In the genomic region with DNA sequence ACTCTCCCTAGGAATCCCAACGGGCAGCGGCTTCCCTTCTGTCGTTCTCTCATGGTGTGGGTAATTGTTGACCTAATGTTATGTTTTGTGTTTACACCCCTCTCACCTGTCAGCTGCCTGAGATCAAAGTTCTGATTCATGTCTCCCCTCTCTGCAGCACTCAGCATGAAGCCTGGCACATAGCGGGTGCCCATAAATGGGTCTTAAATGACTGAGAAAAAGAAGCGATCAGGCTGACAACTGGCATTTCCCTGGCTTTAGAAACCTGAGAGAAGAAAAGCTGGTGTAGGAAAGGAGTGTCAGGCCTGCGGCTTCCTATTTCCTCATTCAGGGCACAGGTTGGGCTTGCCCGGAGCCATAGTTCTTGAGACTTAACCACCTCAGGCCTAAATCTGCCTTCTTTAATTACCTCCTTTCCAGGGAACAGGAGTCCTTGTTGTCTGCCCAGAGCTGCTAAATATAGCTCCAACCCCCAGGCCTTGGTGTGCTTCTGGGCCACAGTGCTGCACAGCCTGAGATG, we compare ENCODE assay signal across 8 cellular contexts. TPM values are rescaled to one million over a fixed set of nuclear protein-coding genes. Genes with fewer than 3 reads are reported as not detected.
A peak's percentile ranks its signal among the peaks of the same experiment; 100 is the strongest.
DNase-seq lines count a peak whose midpoint lies in the region; ATAC-seq and TF ChIP-seq lines count a peak whose summit lies in the region.

No MANE protein-coding gene starts in this region.

- no peak overlapping the region for H3K27ac ChIP-seq in IMR-90 (ENCODE audit: insufficient read depth, low read length)
- H3K27ac ChIP-seq in cardiac muscle cell: peak overlapping the region; percentile 91
- peak overlapping the region; percentile 76 to 99 (median 92) for H3K27ac ChIP-seq in sigmoid colon

- H3K4me1 ChIP-seq in IMR-90 (ENCODE audit: control insufficient read depth, insufficient read depth, low read length): peaks cover 10% of the 10 kb centered on the region
- H3K4me1 ChIP-seq in cardiac muscle cell (ENCODE audit: low read depth): peaks cover 24% of the 10 kb centered on the region
- H3K4me1 ChIP-seq in sigmoid colon: peaks cover 0 to 95% (median 84%) of the 10 kb centered on the region in 4 donors

- H3K4me3 ChIP-seq in IMR-90 (ENCODE audit: insufficient read depth, low read depth, low read length) (no peak overlapping the region), cardiac muscle cell (no peak overlapping the region), sigmoid colon (no peak overlapping the region)

- ATAC-seq in IMR-90 (ENCODE audit: low read depth): peak; percentile 60; the same call in 1 of the 2 replicates
- ATAC-seq in GM19397 (IDR thresholded peaks at IDR 0.05; ENCODE audit: unreplicated experiment): no peak
- ATAC-seq in HG03280 (IDR thresholded peaks at IDR 0.05; ENCODE audit: unreplicated experiment): no peak

- H2AFZ ChIP-seq in IMR-90 (replicated peaks; ENCODE audit: low read length, poor library complexity): no peak overlapping the region

- H3K56ac ChIP-seq in IMR-90 (ENCODE audit: extremely low read depth, insufficient read depth, low read length): no peak overlapping the region

- 73% methylated on average over 2 of the region's 7 CpGs; no CpG with 5 or more reads in 1 of the 2 experiments for WGBS in IMR-90 (ENCODE audit: extremely low coverage in 2 of 2, insufficient read length in 1 of 2), 2 experiments
- 15 to 39% methylated on average over 7 of the region's 7 CpGs for WGBS in sigmoid colon, 2 donors

- H3K23ac ChIP-seq in IMR-90 (ENCODE audit: low read depth, low read length): no peak overlapping the region

- no peak overlapping the region; the same call in 1 of the 2 replicates for H2AK5ac ChIP-seq in IMR-90 (ENCODE audit: low read depth, low read length)

- H3K18ac ChIP-seq in IMR-90 (ENCODE audit: low read depth, low read length): no peak overlapping the region

- no peak for TF ChIP-seq EP300 in sigmoid colon (IDR thresholded peaks at IDR 0.05)

- no peak overlapping the region for H2BK5ac ChIP-seq in IMR-90 (ENCODE audit: low read depth, low read length, poor library complexity, severe bottlenecking)

- TF ChIP-seq CTCF in IMR-90 (conservative IDR thresholded peaks at IDR 0.05; ENCODE audit: low read depth, low read length) (no peak), cardiac muscle cell (IDR thresholded peaks at IDR 0.05; ENCODE audit: low read depth, low read length) (no peak), sigmoid colon (IDR thresholded peaks at IDR 0.05) (no peak)

- TF ChIP-seq RAD21 in IMR-90 (IDR thresholded peaks at IDR 0.05; ENCODE audit: low read length): no peak

- no peak overlapping the region for H2BK15ac ChIP-seq in IMR-90 (ENCODE audit: low read depth, low read length)

- DNase-seq in IMR-90 (no peak), SHP77 (lab: John Stamatoyannopoulos, UW) (peak; percentile 15 to 39), cardiac muscle cell (ENCODE audit: low read depth in 1 of 2, low spot score in 1 of 2) (peak in 1 of 2 donors; percentile 64), sigmoid colon (no peak), mesenteric fat pad (ENCODE audit: low spot score) (no peak), SIG-M5 treated with dmso at 0.1 percent for 504 hours (lab: John Stamatoyannopoulos, UW; ENCODE audit: unreplicated experiment) (no peak)

- no peaks in the 10 kb centered on the region for H3K9me3 ChIP-seq in IMR-90 (ENCODE audit: control insufficient read depth, insufficient read depth, low read length)
- no peaks in the 10 kb centered on the region for H3K9me3 ChIP-seq in cardiac muscle cell (ENCODE audit: low read depth)
- no peaks in the 10 kb centered on the region for H3K9me3 ChIP-seq in sigmoid colon

- 0 out of 2 replicates have a peak overlapping the region, but pooled peaks have one; percentile 15 for H3K4ac ChIP-seq in IMR-90 (ENCODE audit: low read depth, low read length)

- no TSS peak for BruUV-seq in IMR-90 (replicated peaks; lab: Mats Ljungman, UMichigan)

- CTCF ChIA-PET in IMR-90 (lab: Yijun Ruan, JAX): interaction anchor here (0.6 kb wide), 1 partner anchor 9 kb away, joined by 3 read pairs; no protein-coding TSS in a partner anchor

- peaks cover 58 to 84% of the 10 kb centered on the region in 2 experiments for H3K79me1 ChIP-seq in IMR-90 (ENCODE audit: low read depth in 1 of 2, low read length in 2 of 2)

- H2BK120ac ChIP-seq in IMR-90 (ENCODE audit: low read depth, low read length): no peak overlapping the region

- H4K8ac ChIP-seq in IMR-90 (ENCODE audit: low read depth in 2 of 2, low read length in 2 of 2): no peak overlapping the region

- in situ Hi-C loops in IMR-90 (cut with MboI; ENCODE audit: low sequenced_read_pairs): no loop called here

- H3K14ac ChIP-seq in IMR-90 (replicated peaks; ENCODE audit: low read depth, low read length): 0 out of 2 replicates have a peak overlapping the region, but pooled peaks have one; percentile 26

- H2BK20ac ChIP-seq in IMR-90 (ENCODE audit: low read depth, low read length): no peak overlapping the region

- H3K27me3 ChIP-seq in IMR-90 (ENCODE audit: control insufficient read depth, insufficient read depth, low read length): no peaks in the 10 kb centered on the region
- no peaks in the 10 kb centered on the region for H3K27me3 ChIP-seq in cardiac muscle cell
- no peaks in the 10 kb centered on the region for H3K27me3 ChIP-seq in sigmoid colon

- H3K9ac ChIP-seq in IMR-90 (ENCODE audit: low read depth, low read length): no peak overlapping the region

- intact Hi-C loops in IMR-90 (cut with micrococcal nuclease) (no loop called here), sigmoid colon (cut with DNase I) (no loop called here)

- no peak overlapping the region for H3K4me2 ChIP-seq in IMR-90 (ENCODE audit: low read depth, low read length)

- no peak overlapping the region for H4K91ac ChIP-seq in IMR-90 (ENCODE audit: insufficient read depth, low read depth, low read length)

- no peak for TF ChIP-seq POLR2A in IMR-90 (IDR thresholded peaks at IDR 0.05; ENCODE audit: low read depth, low read length)
- TF ChIP-seq POLR2A in sigmoid colon (IDR thresholded peaks at IDR 0.05): no peak

- dilution Hi-C loops in IMR-90 (cut with HindIII; ENCODE audit: low sequenced_read_pairs, unreplicated experiment): no loop called here

- H3K36me3 ChIP-seq in IMR-90 (ENCODE audit: control insufficient read depth, insufficient read depth, low read length): peaks cover 5% of the 10 kb centered on the region
- no peaks in the 10 kb centered on the region for H3K36me3 ChIP-seq in cardiac muscle cell
- no peaks in the 10 kb centered on the region for H3K36me3 ChIP-seq in sigmoid colon

- H3K9me1 ChIP-seq in IMR-90 (ENCODE audit: insufficient read depth, low read length): peaks cover 28% of the 10 kb centered on the region

- POLR2A ChIA-PET in IMR-90 (lab: Charles Lee; ENCODE audit: unreplicated experiment): no interaction called here

- peaks cover 80% of the 10 kb centered on the region for H4K20me1 ChIP-seq in IMR-90 (ENCODE audit: insufficient read depth, low read length)

- H4K5ac ChIP-seq in IMR-90 (ENCODE audit: low read depth, low read length): no peak overlapping the region

- no peak overlapping the region for H2AK9ac ChIP-seq in IMR-90 (replicated peaks; ENCODE audit: low read depth, low read length, poor library complexity)

TF ChIP-seq in IMR-90, 13 proteins besides CTCF, POLR2A, EP300 and RAD21:
- no peak for TF ChIP-seq RFX5 (IDR thresholded peaks at IDR 0.05; ENCODE audit: low read depth, low read length)
- no peak for TF ChIP-seq BHLHE40 (IDR thresholded peaks at IDR 0.05; ENCODE audit: low read depth, low read length)
- TF ChIP-seq RCOR1 (IDR thresholded peaks at IDR 0.05; ENCODE audit: insufficient replicate concordance, low read length): no peak
- TF ChIP-seq SMC3 (IDR thresholded peaks at IDR 0.05; ENCODE audit: low read depth, low read length): no peak
- no peak for TF ChIP-seq MXI1 (IDR thresholded peaks at IDR 0.05; ENCODE audit: borderline replicate concordance, low read depth, low read length)
- no peak for TF ChIP-seq CEBPB (IDR thresholded peaks at IDR 0.05; ENCODE audit: low read depth, low read length)
- no peak for TF ChIP-seq FOS (IDR thresholded peaks at IDR 0.05; ENCODE audit: low read depth, low read length)
- TF ChIP-seq CHD1 (IDR thresholded peaks at IDR 0.05; ENCODE audit: low read depth, low read length): no peak
- TF ChIP-seq, protein P1, sequence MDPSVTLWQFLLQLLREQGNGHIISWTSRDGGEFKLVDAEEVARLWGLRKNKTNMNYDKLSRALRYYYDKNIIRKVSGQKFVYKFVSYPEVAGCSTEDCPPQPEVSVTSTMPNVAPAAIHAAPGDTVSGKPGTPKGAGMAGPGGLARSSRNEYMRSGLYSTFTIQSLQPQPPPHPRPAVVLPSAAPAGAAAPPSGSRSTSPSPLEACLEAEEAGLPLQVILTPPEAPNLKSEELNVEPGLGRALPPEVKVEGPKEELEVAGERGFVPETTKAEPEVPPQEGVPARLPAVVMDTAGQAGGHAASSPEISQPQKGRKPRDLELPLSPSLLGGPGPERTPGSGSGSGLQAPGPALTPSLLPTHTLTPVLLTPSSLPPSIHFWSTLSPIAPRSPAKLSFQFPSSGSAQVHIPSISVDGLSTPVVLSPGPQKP (IDR thresholded peaks at IDR 0.05; ENCODE audit: borderline replicate concordance, low read depth, low read length): no peak
- TF ChIP-seq NFE2L2 (IDR thresholded peaks at IDR 0.05; ENCODE audit: low read depth, low read length): no peak
- no peak for TF ChIP-seq MAFK (IDR thresholded peaks at IDR 0.05; ENCODE audit: low read depth, low read length)
- TF ChIP-seq MAZ (IDR thresholded peaks at IDR 0.05; ENCODE audit: borderline replicate concordance, low read depth, low read length): no peak
- TF ChIP-seq, protein P2, sequence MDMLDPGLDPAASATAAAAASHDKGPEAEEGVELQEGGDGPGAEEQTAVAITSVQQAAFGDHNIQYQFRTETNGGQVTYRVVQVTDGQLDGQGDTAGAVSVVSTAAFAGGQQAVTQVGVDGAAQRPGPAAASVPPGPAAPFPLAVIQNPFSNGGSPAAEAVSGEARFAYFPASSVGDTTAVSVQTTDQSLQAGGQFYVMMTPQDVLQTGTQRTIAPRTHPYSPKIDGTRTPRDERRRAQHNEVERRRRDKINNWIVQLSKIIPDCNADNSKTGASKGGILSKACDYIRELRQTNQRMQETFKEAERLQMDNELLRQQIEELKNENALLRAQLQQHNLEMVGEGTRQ (IDR thresholded peaks at IDR 0.05; ENCODE audit: low read depth, low read length): no peak

RNA-seq across cellular contexts. Expression of a gene that starts 31.8 kb away (rescaled TPM):
- total RNA-seq in IMR-90 (2012; rRNA removed) (111 and 130 TPM in 2 replicates), cardiac muscle cell (31.6 and 45.2 TPM in 2 replicates), sigmoid colon (1,000 to 10,000 TPM in 3 of 4 donors, 100 to 1,000 TPM in 1; 824 to 1,773 (median 1,187) TPM), mesenteric fat pad (210 TPM)
- polyA plus RNA-seq in IMR-90 (2012; rRNA removed) (16.0 and 17.6 TPM in 2 replicates), cardiac muscle cell (21.4 and 37.7 TPM in 2 replicates), sigmoid colon (10 to 100 TPM in 1 of 3 donors, 1 to 10 TPM in 2; 5.3 to 36.0 (median 7.2) TPM)
- polyA plus RNA-seq in IMR-90 (2012; cell fraction: cytosol; rRNA removed): 7.4 and 10.6 TPM in 2 replicates
- polyA plus RNA-seq in IMR-90 (2012; cell fraction: nucleus; rRNA removed; ENCODE audit: low replicate concordance): 35.2 and 36.9 TPM in 2 replicates

Comparison
In these comparisons a context has a peak if more than half of its experiments do, and no peak if none do; other contexts are left out.
1. DNase-seq: peak in SHP77 (2 of 2); none in IMR-90 (single experiment), sigmoid colon (single experiment), mesenteric fat pad (single experiment) and SIG-M5 treated with dmso at 0.1 percent for 504 hours (single experiment).